ENCODE assay signal across 8 cellular contexts in the genomic region with DNA sequence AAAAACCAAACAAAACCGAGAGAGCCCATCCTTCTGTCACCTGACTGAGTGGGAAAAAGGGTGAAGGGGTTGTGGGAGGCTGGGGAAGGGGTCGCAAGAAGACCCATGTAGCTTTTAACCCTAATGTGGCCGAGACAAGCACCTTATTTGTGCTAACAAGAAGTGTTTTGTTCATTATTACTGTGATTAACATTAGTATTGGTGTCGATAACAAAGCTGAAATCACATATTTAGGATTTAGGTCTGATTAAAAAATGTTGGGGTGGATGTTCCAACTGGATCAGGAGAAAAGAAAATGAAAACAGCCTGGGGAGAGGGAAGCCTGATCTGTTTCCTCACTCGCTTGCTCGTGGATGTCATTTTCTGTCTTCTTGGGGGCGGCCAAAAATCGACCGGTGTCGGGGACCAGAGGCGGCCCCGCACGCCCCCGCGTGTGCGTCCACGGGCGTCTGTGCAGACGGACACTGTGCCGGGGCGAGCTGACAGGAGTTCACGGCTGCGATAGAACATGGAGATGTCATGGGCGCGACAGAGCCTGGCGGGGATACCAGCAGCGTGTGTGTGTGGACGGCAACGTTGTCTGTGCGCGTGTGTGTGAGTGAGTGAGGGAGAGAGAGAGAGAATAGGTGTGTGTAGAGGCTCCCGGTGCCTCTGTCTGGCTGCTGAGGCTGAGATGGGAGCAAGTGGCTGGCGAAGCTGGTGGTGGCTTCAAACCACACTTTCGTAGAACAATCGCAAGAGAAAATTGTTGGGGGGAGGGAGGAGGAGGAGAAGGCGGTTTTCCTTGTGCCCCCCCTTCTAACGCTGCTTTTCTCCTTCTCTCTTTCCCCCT. TPM values are rescaled to one million over a fixed set of nuclear protein-coding genes. Genes with fewer than 3 reads are reported as not detected.
DNase-seq lines count a peak whose midpoint lies in the region; ATAC-seq and TF ChIP-seq lines count a peak whose summit lies in the region.

No MANE protein-coding gene starts in this region.

- H3K4me3 Mint-ChIP-seq in CD8-positive, alpha-beta T cell = peak overlapping the region; percentile 73
- H3K4me3 Mint-ChIP-seq in effector memory CD8-positive, alpha-beta T cell = peak overlapping the region; percentile 63 to 73

- no peak overlapping the region for H3K27ac Mint-ChIP-seq in CD8-positive, alpha-beta T cell
- H3K27ac Mint-ChIP-seq in effector memory CD8-positive, alpha-beta T cell = peak overlapping the region; percentile 8 to 59

- no peak overlapping the region for H3K27ac ChIP-seq in CD8-positive, alpha-beta T cell (ENCODE audit: low read depth, low read length)
- H3K27ac ChIP-seq in osteoblast (ENCODE audit: low read depth, low read length) = peak overlapping the region; percentile 66

- peaks cover 10% of the 10 kb centered on the region for H3K36me3 Mint-ChIP-seq in CD8-positive, alpha-beta T cell
- H3K36me3 Mint-ChIP-seq in effector memory CD8-positive, alpha-beta T cell (ENCODE audit: insufficient read depth) = no peaks in the 10 kb centered on the region

- no peak for TF ChIP-seq CTCF in CD8-positive, alpha-beta T cell (IDR thresholded peaks at IDR 0.05)
- TF ChIP-seq CTCF in osteoblast (IDR thresholded peaks at IDR 0.05; ENCODE audit: extremely low read depth, low read depth, low read length) = no peak

- CTCF ChIA-PET in CD8-positive, alpha-beta T cell (lab: Charles Lee) = interaction anchor here (1.0 kb wide), 1 partner anchor 37 kb away, joined by 5 read pairs; no protein-coding TSS in a partner anchor

- H3K4me2 ChIP-seq in osteoblast (ENCODE audit: insufficient read depth, low read length) = peak overlapping the region; percentile 91

- ATAC-seq in CD8-positive, alpha-beta T cell = no peak
- peak; percentile 24 for ATAC-seq in effector memory CD8-positive, alpha-beta T cell (replicated peaks)
- no peak for ATAC-seq in GM21367 (IDR thresholded peaks at IDR 0.05; ENCODE audit: unreplicated experiment)

- H3K27me3 ChIP-seq in CD8-positive, alpha-beta T cell (ENCODE audit: insufficient read depth, low read length) = peaks cover 3% of the 10 kb centered on the region
- H3K27me3 ChIP-seq in osteoblast (ENCODE audit: insufficient read depth, low read length) = no peaks in the 10 kb centered on the region

- H2AFZ ChIP-seq in osteoblast (ENCODE audit: low read length) = no peak overlapping the region

- H3K36me3 ChIP-seq in CD8-positive, alpha-beta T cell (ENCODE audit: insufficient read depth, low read length) = no peaks in the 10 kb centered on the region
- H3K36me3 ChIP-seq in osteoblast (ENCODE audit: insufficient read depth, low read length) = peaks cover 27% of the 10 kb centered on the region

- peak overlapping the region; percentile 17 for H3K4me3 ChIP-seq in CD8-positive, alpha-beta T cell (ENCODE audit: low read depth, low read length)
- peak overlapping the region; percentile 77 for H3K4me3 ChIP-seq in osteoblast (ENCODE audit: insufficient read depth, low read length)

- H3K79me2 ChIP-seq in osteoblast (ENCODE audit: insufficient read depth, low read length) = peaks cover 85% of the 10 kb centered on the region

- peaks cover 35% of the 10 kb centered on the region for H3K27me3 Mint-ChIP-seq in CD8-positive, alpha-beta T cell (ENCODE audit: low read depth)
- peaks cover 32 to 85% of the 10 kb centered on the region in 2 donors for H3K27me3 Mint-ChIP-seq in effector memory CD8-positive, alpha-beta T cell

- no peaks in the 10 kb centered on the region for H3K9me3 Mint-ChIP-seq in CD8-positive, alpha-beta T cell
- H3K9me3 Mint-ChIP-seq in effector memory CD8-positive, alpha-beta T cell = no peaks in the 10 kb centered on the region

- intact Hi-C loops in CD8-positive, alpha-beta T cell (cut with DNase I, micrococcal nuclease) = no loop called here

- no peaks in the 10 kb centered on the region for H3K9me3 ChIP-seq in CD8-positive, alpha-beta T cell (ENCODE audit: low read length)
- H3K9me3 ChIP-seq in osteoblast (ENCODE audit: low read depth, low read length) = no peaks in the 10 kb centered on the region

- POLR2A ChIA-PET in CD8-positive, alpha-beta T cell (lab: Charles Lee) = no interaction called here

- H4K20me1 ChIP-seq in osteoblast (ENCODE audit: insufficient read depth, low read length) = peaks cover 7% of the 10 kb centered on the region

- no peak for DNase-seq in CD8-positive, alpha-beta T cell
- peak; percentile 36 to 48 for DNase-seq in NCI-H526 (lab: John Stamatoyannopoulos, UW)
- no peak for DNase-seq in effector memory CD8-positive, alpha-beta T cell
- DNase-seq in osteoblast (ENCODE audit: insufficient read length, low spot score, missing footprints) = peak; percentile 54
- no peak for DNase-seq in D341Med (ENCODE audit: low spot score)
- DNase-seq in cortex of kidney (lab: John Stamatoyannopoulos, UW) = no peak
- DNase-seq in activated CD4-positive, alpha-beta T cell treated with anti-CD3 and anti-CD28 coated beads for 1 hour = no peak

- H3K4me1 Mint-ChIP-seq in CD8-positive, alpha-beta T cell (ENCODE audit: low read depth) = peaks cover 18% of the 10 kb centered on the region
- H3K4me1 Mint-ChIP-seq in effector memory CD8-positive, alpha-beta T cell (ENCODE audit: low read depth in 2 of 2) = peaks cover 12 to 17% of the 10 kb centered on the region in 2 donors

- peaks cover 16% of the 10 kb centered on the region for H3K4me1 ChIP-seq in CD8-positive, alpha-beta T cell (ENCODE audit: insufficient read depth, low read length)
- peaks cover 63% of the 10 kb centered on the region for H3K4me1 ChIP-seq in osteoblast (ENCODE audit: insufficient read depth, low read length)

RNA-seq across cellular contexts. Expression of gene NFIX, which starts 29.1 kb away (rescaled TPM):
- 1 to 10 TPM; 2.5 to 5.0 TPM for total RNA-seq in CD8-positive, alpha-beta T cell
- total RNA-seq in osteoblast = 114 and 122 TPM in 2 replicates

RNA-seq across cellular contexts. Expression of gene DAND5, which starts 55.0 kb away (rescaled TPM):
- total RNA-seq in CD8-positive, alpha-beta T cell = not detected
- total RNA-seq in osteoblast = not detected in 2 replicates

Comparison
In these comparisons a context has a peak if more than half of its experiments do, and no peak if none do; other contexts are left out.
1. DNase-seq: peak in NCI-H526 (2 of 2) and osteoblast (single experiment); none in CD8-positive, alpha-beta T cell (0 of 7), effector memory CD8-positive, alpha-beta T cell (0 of 3), D341Med (single experiment), cortex of kidney (single experiment) and activated CD4-positive, alpha-beta T cell treated with anti-CD3 and anti-CD28 coated beads for 1 hour (single experiment).
2. RNA of gene NFIX, which starts 29.1 kb away (total RNA-seq): 114 to 122 TPM in osteoblast; 2.5 to 5.0 TPM in CD8-positive, alpha-beta T cell; every median in the first group is over 10 times any median in the second.